In genomic region chr4:76055005-76055404, GRCh38 we compare ENCODE assay signal across 1 cellular context.
TF ChIP-seq lines count a peak whose summit lies in the region.

No MANE protein-coding gene starts in this region.

TF ChIP-seq in GM12878, 131 proteins besides CTCF, POLR2A, EP300 and RAD21 (continues in another document):
- TF ChIP-seq SMAD1 (IDR thresholded peaks at IDR 0.05; ENCODE audit: low read depth, partially characterized antibody) = no peak
- peak; percentile 53; the same call in 1 of the 2 replicates for TF ChIP-seq MEF2A (IDR thresholded peaks at IDR 0.05; ENCODE audit: insufficient read depth, low read depth, low read length)
- no peak for TF ChIP-seq MYC (IDR thresholded peaks at IDR 0.05; ENCODE audit: insufficient read depth, insufficient read length, insufficient replicate concordance, low read length, severe bottlenecking)
- no peak for TF ChIP-seq ESRRA (IDR thresholded peaks at IDR 0.05; ENCODE audit: low read length)
- TF ChIP-seq POLR2AphosphoS2 (IDR thresholded peaks at IDR 0.05; ENCODE audit: low read depth, low read length) = no peak
- no peak for TF ChIP-seq RELA (IDR thresholded peaks at IDR 0.05; ENCODE audit: borderline replicate concordance, partially characterized antibody)
- no peak for TF ChIP-seq NKRF (conservative IDR thresholded peaks at IDR 0.05)
- TF ChIP-seq NBN (IDR thresholded peaks at IDR 0.05) = peak; percentile 63
- TF ChIP-seq SREBF2 (IDR thresholded peaks at IDR 0.05; ENCODE audit: low read length) = no peak
- peak in 1 of 2 experiments; percentile 84; a peak in 2 of 4 replicates for TF ChIP-seq ETV6 (conservative IDR thresholded peaks at IDR 0.05 in 1 of 2, IDR thresholded peaks at IDR 0.05 in 1 of 2; ENCODE audit: borderline replicate concordance in 1 of 2, low read depth in 1 of 2)
- no peak for TF ChIP-seq NFXL1 (IDR thresholded peaks at IDR 0.05; ENCODE audit: borderline replicate concordance)
- TF ChIP-seq ZNF274 (IDR thresholded peaks at IDR 0.05; ENCODE audit: insufficient read depth, insufficient read length) = no peak
- peak; percentile 42; the same call in 1 of the 2 replicates for TF ChIP-seq PML (IDR thresholded peaks at IDR 0.05; ENCODE audit: low read length)
- TF ChIP-seq, protein P1, sequence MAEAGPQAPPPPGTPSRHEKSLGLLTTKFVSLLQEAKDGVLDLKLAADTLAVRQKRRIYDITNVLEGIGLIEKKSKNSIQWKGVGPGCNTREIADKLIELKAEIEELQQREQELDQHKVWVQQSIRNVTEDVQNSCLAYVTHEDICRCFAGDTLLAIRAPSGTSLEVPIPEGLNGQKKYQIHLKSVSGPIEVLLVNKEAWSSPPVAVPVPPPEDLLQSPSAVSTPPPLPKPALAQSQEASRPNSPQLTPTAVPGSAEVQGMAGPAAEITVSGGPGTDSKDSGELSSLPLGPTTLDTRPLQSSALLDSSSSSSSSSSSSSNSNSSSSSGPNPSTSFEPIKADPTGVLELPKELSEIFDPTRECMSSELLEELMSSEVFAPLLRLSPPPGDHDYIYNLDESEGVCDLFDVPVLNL (IDR thresholded peaks at IDR 0.05; ENCODE audit: low read depth, low read length) = no peak
- TF ChIP-seq CBX5 (IDR thresholded peaks at IDR 0.05; ENCODE audit: low read depth) = no peak
- TF ChIP-seq BRCA1 (IDR thresholded peaks at IDR 0.05; ENCODE audit: low read depth, low read length) = no peak
- TF ChIP-seq, protein P2, sequence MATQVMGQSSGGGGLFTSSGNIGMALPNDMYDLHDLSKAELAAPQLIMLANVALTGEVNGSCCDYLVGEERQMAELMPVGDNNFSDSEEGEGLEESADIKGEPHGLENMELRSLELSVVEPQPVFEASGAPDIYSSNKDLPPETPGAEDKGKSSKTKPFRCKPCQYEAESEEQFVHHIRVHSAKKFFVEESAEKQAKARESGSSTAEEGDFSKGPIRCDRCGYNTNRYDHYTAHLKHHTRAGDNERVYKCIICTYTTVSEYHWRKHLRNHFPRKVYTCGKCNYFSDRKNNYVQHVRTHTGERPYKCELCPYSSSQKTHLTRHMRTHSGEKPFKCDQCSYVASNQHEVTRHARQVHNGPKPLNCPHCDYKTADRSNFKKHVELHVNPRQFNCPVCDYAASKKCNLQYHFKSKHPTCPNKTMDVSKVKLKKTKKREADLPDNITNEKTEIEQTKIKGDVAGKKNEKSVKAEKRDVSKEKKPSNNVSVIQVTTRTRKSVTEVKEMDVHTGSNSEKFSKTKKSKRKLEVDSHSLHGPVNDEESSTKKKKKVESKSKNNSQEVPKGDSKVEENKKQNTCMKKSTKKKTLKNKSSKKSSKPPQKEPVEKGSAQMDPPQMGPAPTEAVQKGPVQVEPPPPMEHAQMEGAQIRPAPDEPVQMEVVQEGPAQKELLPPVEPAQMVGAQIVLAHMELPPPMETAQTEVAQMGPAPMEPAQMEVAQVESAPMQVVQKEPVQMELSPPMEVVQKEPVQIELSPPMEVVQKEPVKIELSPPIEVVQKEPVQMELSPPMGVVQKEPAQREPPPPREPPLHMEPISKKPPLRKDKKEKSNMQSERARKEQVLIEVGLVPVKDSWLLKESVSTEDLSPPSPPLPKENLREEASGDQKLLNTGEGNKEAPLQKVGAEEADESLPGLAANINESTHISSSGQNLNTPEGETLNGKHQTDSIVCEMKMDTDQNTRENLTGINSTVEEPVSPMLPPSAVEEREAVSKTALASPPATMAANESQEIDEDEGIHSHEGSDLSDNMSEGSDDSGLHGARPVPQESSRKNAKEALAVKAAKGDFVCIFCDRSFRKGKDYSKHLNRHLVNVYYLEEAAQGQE (IDR thresholded peaks at IDR 0.05; ENCODE audit: low read depth, low read length) = no peak
- TF ChIP-seq HDAC2 (IDR thresholded peaks at IDR 0.05) = no peak
- TF ChIP-seq USF1 (IDR thresholded peaks at IDR 0.05; ENCODE audit: borderline replicate concordance, extremely low read length, insufficient read depth, low read depth, low read length) = no peak
- TF ChIP-seq TCF12 (IDR thresholded peaks at IDR 0.05; ENCODE audit: low read depth, low read length) = no peak
- TF ChIP-seq PAX5 (IDR thresholded peaks at IDR 0.05; ENCODE audit: borderline replicate concordance, low read depth, low read length) = peak; percentile 75
- TF ChIP-seq, protein P3, sequence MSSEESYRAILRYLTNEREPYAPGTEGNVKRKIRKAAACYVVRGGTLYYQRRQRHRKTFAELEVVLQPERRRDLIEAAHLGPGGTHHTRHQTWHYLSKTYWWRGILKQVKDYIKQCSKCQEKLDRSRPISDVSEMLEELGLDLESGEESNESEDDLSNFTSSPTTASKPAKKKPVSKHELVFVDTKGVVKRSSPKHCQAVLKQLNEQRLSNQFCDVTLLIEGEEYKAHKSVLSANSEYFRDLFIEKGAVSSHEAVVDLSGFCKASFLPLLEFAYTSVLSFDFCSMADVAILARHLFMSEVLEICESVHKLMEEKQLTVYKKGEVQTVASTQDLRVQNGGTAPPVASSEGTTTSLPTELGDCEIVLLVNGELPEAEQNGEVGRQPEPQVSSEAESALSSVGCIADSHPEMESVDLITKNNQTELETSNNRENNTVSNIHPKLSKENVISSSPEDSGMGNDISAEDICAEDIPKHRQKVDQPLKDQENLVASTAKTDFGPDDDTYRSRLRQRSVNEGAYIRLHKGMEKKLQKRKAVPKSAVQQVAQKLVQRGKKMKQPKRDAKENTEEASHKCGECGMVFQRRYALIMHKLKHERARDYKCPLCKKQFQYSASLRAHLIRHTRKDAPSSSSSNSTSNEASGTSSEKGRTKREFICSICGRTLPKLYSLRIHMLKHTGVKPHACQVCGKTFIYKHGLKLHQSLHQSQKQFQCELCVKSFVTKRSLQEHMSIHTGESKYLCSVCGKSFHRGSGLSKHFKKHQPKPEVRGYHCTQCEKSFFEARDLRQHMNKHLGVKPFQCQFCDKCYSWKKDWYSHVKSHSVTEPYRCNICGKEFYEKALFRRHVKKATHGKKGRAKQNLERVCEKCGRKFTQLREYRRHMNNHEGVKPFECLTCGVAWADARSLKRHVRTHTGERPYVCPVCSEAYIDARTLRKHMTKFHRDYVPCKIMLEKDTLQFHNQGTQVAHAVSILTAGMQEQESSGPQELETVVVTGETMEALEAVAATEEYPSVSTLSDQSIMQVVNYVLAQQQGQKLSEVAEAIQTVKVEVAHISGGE (CRISPR knock-in tag; IDR thresholded peaks at IDR 0.05) = no peak
- TF ChIP-seq MTA2 (IDR thresholded peaks at IDR 0.05; ENCODE audit: low read depth) = peak; percentile 89
- no peak for TF ChIP-seq FOXM1 (IDR thresholded peaks at IDR 0.05; ENCODE audit: low read depth, low read length)
- 0 out of 2 replicates have a peak, but pooled peaks have one; percentile 34 for TF ChIP-seq SPI1 (IDR thresholded peaks at IDR 0.05; ENCODE audit: borderline replicate concordance, insufficient read depth, low read depth, low read length)
- peak; percentile 31; the same call in 1 of the 2 replicates for TF ChIP-seq SREBF1 (IDR thresholded peaks at IDR 0.05; ENCODE audit: low read length)
- peak; percentile 43; the same call in 1 of the 2 replicates for TF ChIP-seq CHD2 (IDR thresholded peaks at IDR 0.05; ENCODE audit: borderline replicate concordance, low read depth, low read length)
- no peak for TF ChIP-seq CBX3 (IDR thresholded peaks at IDR 0.05; ENCODE audit: borderline replicate concordance, low read depth)
- TF ChIP-seq NR2F1 (conservative IDR thresholded peaks at IDR 0.05) = no peak
- TF ChIP-seq, protein P4, sequence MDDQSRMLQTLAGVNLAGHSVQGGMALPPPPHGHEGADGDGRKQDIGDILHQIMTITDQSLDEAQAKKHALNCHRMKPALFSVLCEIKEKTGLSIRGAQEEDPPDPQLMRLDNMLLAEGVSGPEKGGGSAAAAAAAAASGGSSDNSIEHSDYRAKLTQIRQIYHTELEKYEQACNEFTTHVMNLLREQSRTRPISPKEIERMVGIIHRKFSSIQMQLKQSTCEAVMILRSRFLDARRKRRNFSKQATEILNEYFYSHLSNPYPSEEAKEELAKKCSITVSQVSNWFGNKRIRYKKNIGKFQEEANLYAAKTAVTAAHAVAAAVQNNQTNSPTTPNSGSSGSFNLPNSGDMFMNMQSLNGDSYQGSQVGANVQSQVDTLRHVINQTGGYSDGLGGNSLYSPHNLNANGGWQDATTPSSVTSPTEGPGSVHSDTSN (IDR thresholded peaks at IDR 0.05; ENCODE audit: insufficient replicate concordance, low read depth, low read length) = no peak
- no peak for TF ChIP-seq STAT1 (conservative IDR thresholded peaks at IDR 0.05)
- TF ChIP-seq, protein P5, sequence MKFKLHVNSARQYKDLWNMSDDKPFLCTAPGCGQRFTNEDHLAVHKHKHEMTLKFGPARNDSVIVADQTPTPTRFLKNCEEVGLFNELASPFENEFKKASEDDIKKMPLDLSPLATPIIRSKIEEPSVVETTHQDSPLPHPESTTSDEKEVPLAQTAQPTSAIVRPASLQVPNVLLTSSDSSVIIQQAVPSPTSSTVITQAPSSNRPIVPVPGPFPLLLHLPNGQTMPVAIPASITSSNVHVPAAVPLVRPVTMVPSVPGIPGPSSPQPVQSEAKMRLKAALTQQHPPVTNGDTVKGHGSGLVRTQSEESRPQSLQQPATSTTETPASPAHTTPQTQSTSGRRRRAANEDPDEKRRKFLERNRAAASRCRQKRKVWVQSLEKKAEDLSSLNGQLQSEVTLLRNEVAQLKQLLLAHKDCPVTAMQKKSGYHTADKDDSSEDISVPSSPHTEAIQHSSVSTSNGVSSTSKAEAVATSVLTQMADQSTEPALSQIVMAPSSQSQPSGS (IDR thresholded peaks at IDR 0.05; ENCODE audit: low read length) = peak; percentile 86
- no peak for TF ChIP-seq SIN3A (IDR thresholded peaks at IDR 0.05; ENCODE audit: low read depth, low read length)
- peak; percentile 95 to 96 for TF ChIP-seq IKZF2 (IDR thresholded peaks at IDR 0.05)
- no peak for TF ChIP-seq HDAC6 (IDR thresholded peaks at IDR 0.05; ENCODE audit: unreplicated experiment)
- no peak for TF ChIP-seq BCLAF1 (IDR thresholded peaks at IDR 0.05)
- peak; percentile 62 for TF ChIP-seq PKNOX1 (IDR thresholded peaks at IDR 0.05)
- no peak; the same call in 1 of the 2 replicates for TF ChIP-seq TBL1XR1 (IDR thresholded peaks at IDR 0.05; ENCODE audit: low read depth, low read length)
- no peak for TF ChIP-seq EGR1 (IDR thresholded peaks at IDR 0.05; ENCODE audit: borderline replicate concordance in 1 of 2, low read depth in 2 of 2, low read length in 2 of 2)
- TF ChIP-seq SMARCA5 (IDR thresholded peaks at IDR 0.05) = no peak
- TF ChIP-seq BACH1 (IDR thresholded peaks at IDR 0.05; ENCODE audit: borderline replicate concordance) = no peak; the same call in 1 of the 2 replicates
- no peak for TF ChIP-seq ZNF622 (IDR thresholded peaks at IDR 0.05)
- TF ChIP-seq USF2 (IDR thresholded peaks at IDR 0.05; ENCODE audit: borderline replicate concordance, low read depth, low read length) = no peak
- TF ChIP-seq IRF4 (IDR thresholded peaks at IDR 0.05; ENCODE audit: low read depth, low read length) = peak; percentile 91
- TF ChIP-seq NRF1 (conservative IDR thresholded peaks at IDR 0.05; ENCODE audit: low read depth, low read length) = no peak
- no peak for TF ChIP-seq PAX8 (IDR thresholded peaks at IDR 0.05)
- no peak for TF ChIP-seq SP1 (IDR thresholded peaks at IDR 0.05; ENCODE audit: low read depth, low read length)
- TF ChIP-seq DPF2 (IDR thresholded peaks at IDR 0.05) = peak; percentile 94
